Comparison of ENCODE assay signal across 2 cellular contexts in genomic region chr10:2627969-2628368, GRCh38.
A peak's percentile ranks its signal among the peaks of the same experiment; 100 is the strongest.
TF ChIP-seq lines count a peak whose summit lies in the region.

No MANE protein-coding gene starts in this region.

TF ChIP-seq in K562, 482 proteins besides CTCF, POLR2A, EP300 and RAD21:
- no peak for TF ChIP-seq BMI1 (IDR thresholded peaks at IDR 0.05; ENCODE audit: low read length)
- TF ChIP-seq, protein P1, sequence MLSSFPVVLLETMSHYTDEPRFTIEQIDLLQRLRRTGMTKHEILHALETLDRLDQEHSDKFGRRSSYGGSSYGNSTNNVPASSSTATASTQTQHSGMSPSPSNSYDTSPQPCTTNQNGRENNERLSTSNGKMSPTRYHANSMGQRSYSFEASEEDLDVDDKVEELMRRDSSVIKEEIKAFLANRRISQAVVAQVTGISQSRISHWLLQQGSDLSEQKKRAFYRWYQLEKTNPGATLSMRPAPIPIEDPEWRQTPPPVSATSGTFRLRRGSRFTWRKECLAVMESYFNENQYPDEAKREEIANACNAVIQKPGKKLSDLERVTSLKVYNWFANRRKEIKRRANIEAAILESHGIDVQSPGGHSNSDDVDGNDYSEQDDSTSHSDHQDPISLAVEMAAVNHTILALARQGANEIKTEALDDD (IDR thresholded peaks at IDR 0.05), result peak; percentile 84
TF ChIP-seq in K562: peak in this region for 1.

TF ChIP-seq in H1, 55 proteins besides CTCF, POLR2A, EP300 and RAD21:
- TF ChIP-seq BRCA1 (IDR thresholded peaks at IDR 0.05; ENCODE audit: low read depth, low read length), result peak; percentile 88
- no peak for TF ChIP-seq CTBP2 (IDR thresholded peaks at IDR 0.05; ENCODE audit: borderline replicate concordance, insufficient read depth, insufficient read length, low read length)
- TF ChIP-seq NANOG (IDR thresholded peaks at IDR 0.05; ENCODE audit: insufficient read depth, low read depth, low read length, poor library complexity, severe bottlenecking), result no peak
- no peak for TF ChIP-seq EZH2 (IDR thresholded peaks at IDR 0.05; ENCODE audit: low read depth, low read length, severe bottlenecking)
- TF ChIP-seq CBX8 (IDR thresholded peaks at IDR 0.05; ENCODE audit: borderline replicate concordance, low read depth, low read length), result no peak
- TF ChIP-seq TEAD4 (IDR thresholded peaks at IDR 0.05; ENCODE audit: low read depth, low read length), result no peak
- TF ChIP-seq SAP30 (IDR thresholded peaks at IDR 0.05; ENCODE audit: insufficient read depth, insufficient replicate concordance, low read length), result no peak
- no peak for TF ChIP-seq HDAC6 (IDR thresholded peaks at IDR 0.05; ENCODE audit: low read depth, low read length)
- no peak for TF ChIP-seq E2F6 (IDR thresholded peaks at IDR 0.05)
TF ChIP-seq in H1: peak in this region for 1.
